Comparison of ENCODE assay signal across 8 cellular contexts in the genomic region with DNA sequence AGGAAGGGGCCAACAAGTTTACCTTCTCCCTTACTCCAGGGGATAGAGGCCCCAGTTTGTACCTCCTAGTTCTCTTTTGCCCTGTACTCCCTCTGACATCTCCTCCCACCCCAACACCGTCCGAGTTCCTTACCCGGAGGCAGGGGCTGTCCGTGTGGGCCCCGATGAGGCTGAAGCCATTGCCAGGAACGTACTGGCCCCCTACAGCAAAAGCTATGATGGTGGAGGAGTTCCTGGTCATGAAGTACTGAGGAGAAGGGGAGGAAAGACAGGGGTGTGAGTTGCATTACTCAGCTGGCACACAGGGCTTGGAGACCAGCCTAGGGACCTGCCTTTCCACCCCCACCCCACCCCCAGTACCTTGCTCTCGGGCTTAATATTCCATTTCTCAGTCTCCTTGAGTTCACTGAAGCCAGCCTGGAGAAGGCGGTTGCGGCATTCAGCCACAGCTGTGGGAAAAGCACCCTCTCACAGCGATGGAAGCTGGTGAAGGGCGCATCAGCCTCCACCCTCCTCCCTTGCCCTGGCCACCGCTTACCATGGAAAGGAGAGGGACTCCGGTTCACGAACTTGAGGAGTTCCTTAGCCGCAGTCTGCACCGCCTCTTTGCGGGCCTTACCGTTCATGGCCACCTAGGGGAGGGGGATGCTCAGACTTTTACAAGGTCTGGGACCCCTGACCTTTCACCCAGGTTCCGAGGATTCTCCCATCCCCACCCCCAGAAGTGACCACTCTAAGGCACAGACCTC. TPM values are rescaled to one million over a fixed set of nuclear protein-coding genes. Genes with fewer than 3 reads are reported as not detected.
DNase-seq lines count a peak whose midpoint lies in the region; ATAC-seq, FAIRE-seq and TF ChIP-seq lines count a peak whose summit lies in the region.

No MANE protein-coding gene starts in this region.

- H3K4me3 Mint-ChIP-seq in T-cell: peak overlapping the region; percentile 91 to 94 (median 93)

- CTCF ChIA-PET in T-cell (lab: Charles Lee): interaction anchor here (0.6 to 0.7 kb wide), 4 partner anchors 15 to 155 kb away, joined by 3 to 9 read pairs (median 6); no protein-coding TSS in a partner anchor

- H3K9me3 Mint-ChIP-seq in T-cell: no peaks in the 10 kb centered on the region

- intact Hi-C loops in esophagus squamous epithelium (cut with DNase I): no loop called here

- POLR2A ChIA-PET in T-cell (lab: Charles Lee): interaction anchor here in 1 of 2 donors (0.6 kb wide), 1 partner anchor 156 kb away, joined by 3 read pairs; no protein-coding TSS in a partner anchor

- WGBS in esophagus squamous epithelium, 2 donors: 27 to 34% methylated on average over 3 to 16 of the region's 19 CpGs

- no peak for TF ChIP-seq CTCF in GM12864 (IDR thresholded peaks at IDR 0.05; ENCODE audit: low read depth, low read length, missing control alignments)
- no peak for TF ChIP-seq CTCF in esophagus squamous epithelium (IDR thresholded peaks at IDR 0.05)
- TF ChIP-seq CTCF in retinal pigment epithelial cell (conservative IDR thresholded peaks at IDR 0.05; ENCODE audit: low read depth, low read length): no peak

- peak overlapping the region; percentile 95 to 97 for H3K27ac Mint-ChIP-seq in T-cell

- H3K27ac ChIP-seq in esophagus squamous epithelium: peak overlapping the region; percentile 96 to 98 (median 98)

- H3K4me3 ChIP-seq in GM12864 (ENCODE audit: low read depth, low read length) (peak overlapping the region; percentile 78), esophagus squamous epithelium (peak overlapping the region; percentile 72 to 95 (median 86)), retinal pigment epithelial cell (ENCODE audit: low read length) (peak overlapping the region; percentile 83)

- no peak for FAIRE-seq in HTR-8/SVneo (lab: Jason Lieb, UNC)

- H3K4me1 ChIP-seq in esophagus squamous epithelium: peaks cover 8 to 30% (median 19%) of the 10 kb centered on the region in 3 donors

- TF ChIP-seq POLR2A in esophagus squamous epithelium (IDR thresholded peaks at IDR 0.05): no peak

- H3K36me3 ChIP-seq in esophagus squamous epithelium: peaks cover 9 to 51% (median 23%) of the 10 kb centered on the region in 3 donors

- no peak for DNase-seq in GM12864 (ENCODE audit: low read depth)
- peak in 4 of 34 experiments; percentile 3 to 33 (median 10) for DNase-seq in T-cell
- DNase-seq in esophagus squamous epithelium (lab: John Stamatoyannopoulos, UW): no peak
- no peak for DNase-seq in retinal pigment epithelial cell (ENCODE audit: low read depth)
- no peak for DNase-seq in kidney glomerular epithelial cell (lab: John Stamatoyannopoulos, UW)
- DNase-seq in HTR-8/SVneo (ENCODE audit: insufficient read length, low spot score): no peak
- DNase-seq in retina: no peak

- no peaks in the 10 kb centered on the region for H3K27me3 ChIP-seq in esophagus squamous epithelium

- ATAC-seq in T-cell (replicated peaks in 1 of 4): no peak
- ATAC-seq in GM18858 (IDR thresholded peaks at IDR 0.05; ENCODE audit: unreplicated experiment): no peak

- H3K36me3 Mint-ChIP-seq in T-cell: peaks cover 29% of the 10 kb centered on the region

- no peaks in the 10 kb centered on the region for H3K9me3 ChIP-seq in esophagus squamous epithelium

- H3K4me1 Mint-ChIP-seq in T-cell: peaks cover 6 to 34% (median 28%) of the 10 kb centered on the region in 3 donors

- no peaks in the 10 kb centered on the region for H3K27me3 Mint-ChIP-seq in T-cell

RNA-seq across cellular contexts. Expression of gene DNPEP, which starts 1.0 kb away (rescaled TPM):
- 10 to 100 TPM; 73.5 to 88.8 (median 85.4) TPM for total RNA-seq in T-cell
- 10 to 100 TPM; 36.7 to 82.4 (median 39.5) TPM for total RNA-seq in esophagus squamous epithelium

RNA-seq across cellular contexts. Expression of gene DES, which starts 31.5 kb away (rescaled TPM):
- total RNA-seq in T-cell: 1 to 10 TPM in 2 of 5 donors, under 1 TPM in 1, not detected in 2; 0.98 to 1.3 (median 1.3) TPM
- 1,000 to 10,000 TPM in 1 of 4 donors, 100 to 1,000 TPM in 3; 120 to 2,698 (median 303) TPM for total RNA-seq in esophagus squamous epithelium

RNA-seq across cellular contexts. Expression of gene SPEG, which starts 47.9 kb away (rescaled TPM):
- total RNA-seq in T-cell: 10 to 100 TPM; 13.8 to 23.9 (median 18.9) TPM
- total RNA-seq in esophagus squamous epithelium: 10 to 100 TPM in 1 of 4 donors, 1 to 10 TPM in 3; 3.8 to 29.0 (median 5.0) TPM

RNA-seq across cellular contexts. Expression of gene RESP18, which starts 54.2 kb away (rescaled TPM):
- total RNA-seq in T-cell (not detected), esophagus squamous epithelium (not detected)

Comparison
In these comparisons a context has a peak if more than half of its experiments do, and no peak if none do; other contexts are left out.
1. RNA of gene DES, which starts 31.5 kb away (total RNA-seq): 120 to 2,698 TPM in esophagus squamous epithelium; 0.98 to 1.3 TPM in T-cell; every median in the first group is over 10 times any median in the second.
2. Peak in every context shown above with its lines, with median percentiles within 50 percentile points of each other: H3K4me3 ChIP-seq.